Comparison of ENCODE assay signal across 1 cellular context in genomic region chr12:53755451-53756290, GRCh38.
TF ChIP-seq lines count a peak whose summit lies in the region.

No MANE protein-coding gene starts in this region.

TF ChIP-seq in K562, 482 proteins besides CTCF, POLR2A, EP300 and RAD21:
- TF ChIP-seq ZNF830 (CRISPR knock-in tag; IDR thresholded peaks at IDR 0.05) (no peak), PRDM10 (IDR thresholded peaks at IDR 0.05; ENCODE audit: partially characterized antibody) (peak; percentile 32)
